In genomic region chr17:59619313-59620063, GRCh38 we compare ENCODE assay signal across 8 cellular contexts. TPM values are rescaled to one million over a fixed set of nuclear protein-coding genes. Genes with fewer than 3 reads are reported as not detected.
DNase-seq lines count a peak whose midpoint lies in the region; ATAC-seq, FAIRE-seq and TF ChIP-seq lines count a peak whose summit lies in the region.

Gene CLTC, plus strand, starts transcription at chr17:59619895. Its CDS starts 237 bp downstream, at chr17:59620132.

- no peak for FAIRE-seq in kidney (lab: Jason Lieb, UNC)

- peaks cover 49% of the 10 kb centered on the region for H3K4me1 Mint-ChIP-seq in chondrocyte (ENCODE audit: low read depth)

- ATAC-seq in HG03432 (IDR thresholded peaks at IDR 0.05; ENCODE audit: unreplicated experiment), result peak; percentile 82

- TF ChIP-seq CTCF in chondrocyte (IDR thresholded peaks at IDR 0.05) (no peak), kidney (IDR thresholded peaks at IDR 0.05; ENCODE audit: borderline replicate concordance, extremely low read depth, insufficient read depth) (no peak)

- no peaks in the 10 kb centered on the region for H3K36me3 ChIP-seq in kidney (ENCODE audit: control insufficient read depth in 1 of 2, insufficient read depth in 2 of 2, low read length in 2 of 2)

- peak within 1 kb of the TSS; percentile 63 to 67 for H3K4me3 ChIP-seq in kidney (ENCODE audit: low read length in 2 of 2)

- H3K27ac Mint-ChIP-seq in chondrocyte (ENCODE audit: unreplicated experiment), result peak within 1 kb of the TSS; percentile 100

- intact Hi-C loops in kidney (cut with DNase I), result no loop called here

- H3K36me3 Mint-ChIP-seq in chondrocyte (ENCODE audit: low read depth), result no peaks in the 10 kb centered on the region

- peak; percentile 86 for TF ChIP-seq POLR2A in GM19099 (IDR thresholded peaks at IDR 0.05; ENCODE audit: extremely low read depth, insufficient read length, low read depth)

- no peaks in the 10 kb centered on the region for H3K9me3 ChIP-seq in kidney (ENCODE audit: control insufficient read depth in 1 of 2, low read length in 2 of 2)

- H3K27me3 Mint-ChIP-seq in chondrocyte (ENCODE audit: low read depth), result no peaks in the 10 kb centered on the region

- peak within 1 kb of the TSS; percentile 69 to 78 for H3K9ac ChIP-seq in kidney (ENCODE audit: low read length in 2 of 2)

- H3K4me3 Mint-ChIP-seq in chondrocyte (ENCODE audit: unreplicated experiment), result peak within 1 kb of the TSS; percentile 96

- H3K27ac ChIP-seq in kidney (ENCODE audit: low read depth in 2 of 2, low read length in 2 of 2), result peak within 1 kb of the TSS; percentile 99

- DNase-seq in AG20443 (ENCODE audit: low spot score) (peak; percentile 94), NCI-H510A (lab: John Stamatoyannopoulos, UW) (peak; percentile 100), chondrocyte (ENCODE audit: low spot score) (peak; percentile 97), kidney (peak; percentile 97)
- DNase-seq in activated CD4-positive, alpha-beta T cell treated with anti-CD3 and anti-CD28 coated beads for 24 hours (ENCODE audit: low read depth in 2 of 2), result peak; percentile 85 to 86
- DNase-seq in stimulated activated CD4-positive, alpha-beta T cell treated with anti-CD3 and anti-CD28 coated beads, Interleukin-15, amount 100 ng/mL, for 24 hours, result peak; percentile 95

- no peaks in the 10 kb centered on the region for H3K9me3 Mint-ChIP-seq in chondrocyte (ENCODE audit: low read depth)

- H3K4me1 ChIP-seq in kidney (ENCODE audit: control insufficient read depth in 1 of 2, insufficient read depth in 1 of 2, low read depth in 1 of 2, low read length in 2 of 2), result peaks cover 11 to 38% of the 10 kb centered on the region in 2 donors

RNA-seq across cellular contexts. Expression of gene CLTC, which starts in this region (rescaled TPM):
- total RNA-seq in chondrocyte, result 312 to 399 TPM (median 314 TPM) in 3 replicates
- 259 TPM for total RNA-seq in kidney
- 213 TPM for polyA plus RNA-seq in kidney (ENCODE audit: insufficient read depth, low read depth, low replicate concordance)

Comparison
In these comparisons a context has a peak if more than half of its experiments do, and no peak if none do; other contexts are left out.
1. Peak in every context shown above with its lines: DNase-seq, ATAC-seq, H3K4me3 ChIP-seq and H3K27ac ChIP-seq.